ENCODE assay signal across 8 cellular contexts in the genomic region with DNA sequence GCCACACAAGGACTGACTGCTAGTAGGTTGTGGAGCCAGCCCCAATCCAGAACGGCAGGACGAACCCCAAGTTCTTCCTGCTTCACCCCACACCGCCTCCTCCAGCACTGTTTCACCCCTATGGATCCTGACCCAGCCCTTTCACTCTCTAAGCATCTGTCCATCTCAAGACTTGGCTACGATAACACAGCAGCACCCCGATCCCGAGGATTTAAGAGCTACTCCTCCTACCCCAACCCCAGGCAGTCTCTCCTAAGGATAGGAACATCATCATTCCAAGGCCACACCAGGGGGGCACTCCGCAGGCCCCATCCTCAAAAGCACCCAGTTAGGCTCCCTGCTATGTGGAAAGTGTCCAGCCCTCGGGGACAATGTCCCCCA. TPM values are rescaled to one million over a fixed set of nuclear protein-coding genes. Genes with fewer than 3 reads are reported as not detected.
DNase-seq lines count a peak whose midpoint lies in the region; ATAC-seq and TF ChIP-seq lines count a peak whose summit lies in the region.

No MANE protein-coding gene starts in this region.

- peak overlapping the region; percentile 90 for H2AFZ ChIP-seq in hepatocyte

- H3K27me3 ChIP-seq in HUES48 (ENCODE audit: control insufficient read depth, insufficient read depth, low read length) (peaks cover 5% of the 10 kb centered on the region; the same call in 1 of the 2 replicates), adipocyte (replicated peaks; ENCODE audit: control insufficient read depth, insufficient read depth, low read length) (peaks cover 9% of the 10 kb centered on the region), hepatocyte (no peaks in the 10 kb centered on the region), skeletal muscle tissue (ENCODE audit: control insufficient read depth in 3 of 3, insufficient read depth in 3 of 3, low read length in 3 of 3) (peaks cover 0 to 2% (median 0%) of the 10 kb centered on the region in 3 donors)

- H3K4me3 ChIP-seq in HUES48 (ENCODE audit: low read depth, low read length) (peak overlapping the region; percentile 83), adipocyte (ENCODE audit: low read length) (peak overlapping the region; percentile 93), hepatocyte (peak overlapping the region; percentile 83), skeletal muscle tissue (ENCODE audit: low read length in 3 of 3) (peak overlapping the region; percentile 70 to 89 (median 88))

- peak overlapping the region; percentile 98 for H3K4me2 ChIP-seq in hepatocyte

- no peaks in the 10 kb centered on the region for H3K36me3 ChIP-seq in HUES48 (ENCODE audit: control insufficient read depth, insufficient read depth, low read length)
- peaks cover 4% of the 10 kb centered on the region for H3K36me3 ChIP-seq in adipocyte (ENCODE audit: control insufficient read depth, insufficient read depth, low read length, severe bottlenecking)
- H3K36me3 ChIP-seq in hepatocyte (replicated peaks; ENCODE audit: insufficient read depth, low read depth): no peaks in the 10 kb centered on the region
- peaks cover 3 to 7% (median 7%) of the 10 kb centered on the region in 3 donors for H3K36me3 ChIP-seq in skeletal muscle tissue (ENCODE audit: control insufficient read depth in 3 of 3, insufficient read depth in 3 of 3, low read length in 3 of 3)

- H3K9me3 ChIP-seq in HUES48 (ENCODE audit: control insufficient read depth, insufficient read depth, low read length) (no peaks in the 10 kb centered on the region), adipocyte (ENCODE audit: control insufficient read depth, low read length) (no peaks in the 10 kb centered on the region), hepatocyte (ENCODE audit: low read depth) (no peaks in the 10 kb centered on the region), skeletal muscle tissue (ENCODE audit: control insufficient read depth in 3 of 3, low read length in 3 of 3) (no peaks in the 10 kb centered on the region)

- H3K4me1 ChIP-seq in HUES48 (ENCODE audit: control insufficient read depth, insufficient read depth, low read length): peaks cover 5% of the 10 kb centered on the region; the same call in 1 of the 2 replicates
- H3K4me1 ChIP-seq in adipocyte (ENCODE audit: control insufficient read depth, insufficient read depth, low read length): peaks cover 21% of the 10 kb centered on the region
- H3K4me1 ChIP-seq in hepatocyte (ENCODE audit: insufficient read depth): peaks cover 11% of the 10 kb centered on the region
- H3K4me1 ChIP-seq in skeletal muscle tissue (ENCODE audit: control insufficient read depth in 3 of 3, insufficient read depth in 3 of 3, low read length in 3 of 3): peaks cover 10 to 16% (median 11%) of the 10 kb centered on the region in 3 donors

- no peak for ATAC-seq in HG02588 (IDR thresholded peaks at IDR 0.05; ENCODE audit: unreplicated experiment)

- H4K20me1 ChIP-seq in hepatocyte (ENCODE audit: insufficient read depth, poor library complexity, severe bottlenecking): no peaks in the 10 kb centered on the region

- no peaks in the 10 kb centered on the region for H3K9me2 ChIP-seq in hepatocyte (replicated peaks; ENCODE audit: insufficient read depth)

- peaks cover 18% of the 10 kb centered on the region for H3K79me2 ChIP-seq in hepatocyte

- 59% methylated on average over 8 of the region's 8 CpGs for WGBS in hepatocyte (ENCODE audit: low lambda C conversion rate, missing lambda C conversion rate)

- H3K27ac ChIP-seq in HUES48 (ENCODE audit: low read depth, low read length): peak overlapping the region; percentile 71
- peak overlapping the region; percentile 93 for H3K27ac ChIP-seq in hepatocyte
- H3K27ac ChIP-seq in skeletal muscle tissue (ENCODE audit: low read depth, low read length): peak overlapping the region; percentile 63

- DNase-seq in DMS 273 (lab: John Stamatoyannopoulos, UW; ENCODE audit: unreplicated experiment) (peak; percentile 21), DMS 273 treated with DMSO at 0.1 percent for 48 hours (lab: John Stamatoyannopoulos, UW) (no peak), adipocyte (ENCODE audit: low read depth) (peak; percentile 33), hepatocyte (ENCODE audit: low spot score) (peak; percentile 11), NCI-H2107 treated with DMSO at 0.1 percent for 48 hours (lab: John Stamatoyannopoulos, UW; ENCODE audit: unreplicated experiment) (no peak)

- TF ChIP-seq CTCF in hepatocyte (IDR thresholded peaks at IDR 0.05; ENCODE audit: poor library complexity): no peak

- H3K9ac ChIP-seq in HUES48 (ENCODE audit: low read depth, low read length) (peak overlapping the region; percentile 81), adipocyte (ENCODE audit: low read length) (peak overlapping the region; percentile 94), skeletal muscle tissue (ENCODE audit: low read depth in 1 of 3, low read length in 3 of 3) (peak overlapping the region; percentile 84 to 88 (median 85))

RNA-seq across cellular contexts. Expression of gene KCTD18, which starts 0.7 kb away (rescaled TPM):
- total RNA-seq in hepatocyte (12.9 and 13.4 TPM in 2 replicates), skeletal muscle tissue (11.5 TPM)
- polyA plus RNA-seq in hepatocyte: 6.9 and 12.7 TPM in 2 replicates

RNA-seq across cellular contexts. Expression of gene SGO2, which starts 16.8 kb away (rescaled TPM):
- total RNA-seq in hepatocyte (4.2 and 5.6 TPM in 2 replicates), skeletal muscle tissue (1.0 TPM)
- polyA plus RNA-seq in hepatocyte: 4.9 and 7.0 TPM in 2 replicates

Comparison
In these comparisons a context has a peak if more than half of its experiments do, and no peak if none do; other contexts are left out.
1. DNase-seq: peak in DMS 273 (single experiment), adipocyte (single experiment) and hepatocyte (single experiment); none in DMS 273 treated with DMSO at 0.1 percent for 48 hours (single experiment) and NCI-H2107 treated with DMSO at 0.1 percent for 48 hours (single experiment).
2. Peak in every context shown above with its lines, with median percentiles within 50 percentile points of each other: H3K27ac ChIP-seq, H3K4me3 ChIP-seq and H3K9ac ChIP-seq.